In genomic region chr6:127539292-127539691, GRCh38 we compare ENCODE assay signal across 10 cellular contexts. TPM values are rescaled to one million over a fixed set of nuclear protein-coding genes. Genes with fewer than 3 reads are reported as not detected.
A peak's percentile ranks its signal among the peaks of the same experiment; 100 is the strongest.
DNase-seq lines count a peak whose midpoint lies in the region; ATAC-seq lines count a peak whose summit lies in the region.
"Had no signal": no experiment of that assay in that cellular context is flagged by ENCODE, and none has a peak within 500 bp of the region (broad histone marks: within the 10 kb centered on the region; RNA-seq: fewer than 3 reads in every experiment).

No MANE protein-coding gene starts in this region.

- H2BK5ac ChIP-seq in neuronal stem cell (ENCODE audit: low read length) = no peak overlapping the region

- no peak overlapping the region for H3K9ac ChIP-seq in neuronal stem cell (ENCODE audit: low read depth, low read length, poor library complexity)
- H3K9ac ChIP-seq: BLaER1 treated with 17β-estradiol and CSF1 and Interleukin-3, amounts not matched to agents 10 nM and 100 nM had no signal

- H3K27ac ChIP-seq in neuronal stem cell (replicated peaks; ENCODE audit: low read length) = no peak overlapping the region
- H3K27ac ChIP-seq: BLaER1 treated with 17β-estradiol and CSF1 and Interleukin-3, amounts not matched to agents 10 nM and 100 nM had no signal

- no peak overlapping the region for H3K4me2 ChIP-seq in neuronal stem cell (ENCODE audit: insufficient read depth, low read length, poor library complexity, severe bottlenecking)
- H3K4me2 ChIP-seq: BLaER1 treated with 17β-estradiol and CSF1 and Interleukin-3, amounts not matched to agents 10 nM and 100 nM had no signal

- H3K4ac ChIP-seq in neuronal stem cell (ENCODE audit: low read length) = no peak overlapping the region

- H2BK15ac ChIP-seq in neuronal stem cell (ENCODE audit: low read length) = no peak overlapping the region

- no peak overlapping the region for H3K18ac ChIP-seq in neuronal stem cell (ENCODE audit: low read length)

- peak; percentile 22 for DNase-seq in NCI-H1436 (lab: John Stamatoyannopoulos, UW)
- DNase-seq in NCI-H1436 treated with DMSO at 0.1 percent for 48 hours (lab: John Stamatoyannopoulos, UW) = no peak
- peak; percentile 46 for DNase-seq in SK-MEL-5 (ENCODE audit: low read depth, low spot score)
- peak; percentile 44 for DNase-seq in kidney glomerular epithelial cell (lab: John Stamatoyannopoulos, UW)
- DNase-seq in NCI-H524 treated with DMSO at 0.1 percent for 48 hours (lab: John Stamatoyannopoulos, UW) = no peak
- no peak for DNase-seq in neuronal stem cell (ENCODE audit: low spot score)
- DNase-seq: T-cell had no signal

- no peak overlapping the region for H4K91ac ChIP-seq in neuronal stem cell (ENCODE audit: low read depth, low read length, poor library complexity)

- H3K4me3 ChIP-seq in neuronal stem cell (ENCODE audit: low read length in 2 of 2) = no peak overlapping the region
- H3K4me3 ChIP-seq: BLaER1 treated with 17β-estradiol and CSF1 and Interleukin-3, amounts not matched to agents 10 nM and 100 nM had no signal

- H3K4me1 ChIP-seq in neuronal stem cell (ENCODE audit: control insufficient read depth in 2 of 2, insufficient read depth in 1 of 2, low read depth in 1 of 2, low read length in 2 of 2) = no peaks in the 10 kb centered on the region

- H3K36me3 ChIP-seq in neuronal stem cell (replicated peaks in 1 of 2; ENCODE audit: control insufficient read depth in 2 of 2, insufficient read depth in 2 of 2, low read length in 2 of 2) = no peaks in the 10 kb centered on the region
- H3K36me3 ChIP-seq: BLaER1 treated with 17β-estradiol and CSF1 and Interleukin-3, amounts not matched to agents 10 nM and 100 nM had no signal

- H3K27me3 ChIP-seq in neuronal stem cell (ENCODE audit: control insufficient read depth in 3 of 3, insufficient read depth in 3 of 3, low read depth in 1 of 3, low read length in 3 of 3) = no peaks in the 10 kb centered on the region
- H3K27me3 ChIP-seq: BLaER1 treated with 17β-estradiol and CSF1 and Interleukin-3, amounts not matched to agents 10 nM and 100 nM had no signal

- no peak overlapping the region for H2AFZ ChIP-seq in neuronal stem cell (ENCODE audit: low read length)

- no peak overlapping the region for H3K14ac ChIP-seq in neuronal stem cell (ENCODE audit: low read length)

- H3K23ac ChIP-seq in neuronal stem cell (ENCODE audit: low read depth, low read length, poor library complexity) = no peak overlapping the region

- no peak overlapping the region for H2BK120ac ChIP-seq in neuronal stem cell (ENCODE audit: low read depth, low read length)

- no peaks in the 10 kb centered on the region for H3K9me3 ChIP-seq in neuronal stem cell (replicated peaks in 1 of 2; ENCODE audit: control insufficient read depth in 2 of 2, insufficient read depth in 1 of 2, low read depth in 1 of 2, low read length in 2 of 2)
- H3K9me3 ChIP-seq: BLaER1 treated with 17β-estradiol and CSF1 and Interleukin-3, amounts not matched to agents 10 nM and 100 nM had no signal

- ATAC-seq in HG03342 (IDR thresholded peaks at IDR 0.05; ENCODE audit: unreplicated experiment) (peak; percentile 55), HG03571 (IDR thresholded peaks at IDR 0.05; ENCODE audit: unreplicated experiment) (no peak)

- no peak overlapping the region for H4K8ac ChIP-seq in neuronal stem cell (ENCODE audit: low read depth, low read length)

- in situ Hi-C loops in SK-MEL-5 (cut with HindIII; ENCODE audit: low pct_unique_long_range_greater_than_20kb, low sequenced_read_pairs) = no loop called here

- no CpG with 5 or more reads among the region's 2 CpGs for WGBS in neuronal stem cell (ENCODE audit: extremely low coverage in 2 of 2, insufficient read length in 2 of 2, insufficient replicate concordance in 1 of 2), 2 donors

- no peaks in the 10 kb centered on the region for H3K79me1 ChIP-seq in neuronal stem cell (ENCODE audit: low read depth, low read length)

- no peak overlapping the region for H2BK12ac ChIP-seq in neuronal stem cell (ENCODE audit: low read length)

- no peak overlapping the region for H2AK5ac ChIP-seq in neuronal stem cell (ENCODE audit: low read depth, low read length)

RNA-seq across cellular contexts. Expression of gene C6orf58, which starts 37.7 kb away (rescaled TPM):
- total RNA-seq in SK-MEL-5 (2014; rRNA removed; shearing (Covaris generic)) = not detected in 2 replicates
- 0.15 TPM in 1 of 2 replicates, not detected in the other for polyA plus RNA-seq in SK-MEL-5 (2015; cell fraction: cytosol; rRNA removed)
- polyA plus RNA-seq in SK-MEL-5 (2015; cell fraction: nucleus; rRNA removed) = not detected in 2 replicates
- not detected for polyA plus RNA-seq in neuronal stem cell (2013, experiment 1 of 2)
- polyA plus RNA-seq in neuronal stem cell (2013, experiment 2 of 2) = 0.14 TPM
- total RNA-seq: T-cell had no signal

Comparison
In these comparisons a context has a peak if more than half of its experiments do, and no peak if none do; other contexts are left out.
1. DNase-seq: peak in NCI-H1436 (single experiment), SK-MEL-5 (single experiment) and kidney glomerular epithelial cell (single experiment); none in NCI-H1436 treated with DMSO at 0.1 percent for 48 hours (single experiment), NCI-H524 treated with DMSO at 0.1 percent for 48 hours (single experiment) and neuronal stem cell (single experiment).